ENCODE assay signal across 8 cellular contexts in the genomic region with DNA sequence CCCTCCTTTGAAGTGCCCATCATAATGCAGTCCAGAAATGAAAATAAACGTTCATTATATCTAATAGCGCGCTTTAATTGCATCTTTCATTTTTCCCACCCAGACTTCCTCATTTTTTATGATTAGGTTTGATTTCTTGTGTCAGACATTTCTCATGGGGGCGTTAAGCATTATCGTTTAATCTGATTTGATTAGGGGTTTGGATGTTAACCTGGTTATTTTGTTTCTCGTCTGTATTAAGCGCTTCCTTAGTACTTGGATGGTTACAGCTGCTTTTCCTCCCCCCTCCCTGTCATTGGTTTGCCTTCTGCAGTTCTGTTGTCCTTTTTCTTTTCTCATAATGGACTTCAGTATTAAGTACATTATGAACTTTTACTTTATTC. TPM values are rescaled to one million over a fixed set of nuclear protein-coding genes. Genes with fewer than 3 reads are reported as not detected.
A peak's percentile ranks its signal among the peaks of the same experiment; 100 is the strongest.
DNase-seq lines count a peak whose midpoint lies in the region; ATAC-seq and TF ChIP-seq lines count a peak whose summit lies in the region.

No MANE protein-coding gene starts in this region.

- H3K9me3 Mint-ChIP-seq in MCF 10A (ENCODE audit: unreplicated experiment): no peaks in the 10 kb centered on the region

- peaks cover 40% of the 10 kb centered on the region for H3K36me3 ChIP-seq in HUES6 (ENCODE audit: control insufficient read depth, insufficient read depth, low read length)
- H3K36me3 ChIP-seq in mucosa of descending colon (ENCODE audit: low read depth): no peaks in the 10 kb centered on the region

- TF ChIP-seq CTCF in AG04450 (IDR thresholded peaks at IDR 0.05; ENCODE audit: low read depth, low read length): no peak
- TF ChIP-seq CTCF in MCF 10A (IDR thresholded peaks at IDR 0.05; ENCODE audit: unreplicated experiment): no peak
- TF ChIP-seq CTCF in mucosa of descending colon (IDR thresholded peaks at IDR 0.05): no peak

- H3K27me3 ChIP-seq in AG04450 (ENCODE audit: control insufficient read depth, insufficient read depth, low read length) (no peaks in the 10 kb centered on the region), HUES6 (ENCODE audit: control insufficient read depth, insufficient read depth, low read length) (no peaks in the 10 kb centered on the region)

- peak overlapping the region; percentile 97 for H3K27ac Mint-ChIP-seq in MCF 10A (ENCODE audit: low read depth, unreplicated experiment)

- H3K4me1 Mint-ChIP-seq in MCF 10A (ENCODE audit: insufficient read depth, unreplicated experiment): peaks cover 17% of the 10 kb centered on the region

- H3K27ac ChIP-seq in AG04450 (ENCODE audit: low read depth, low read length): peak overlapping the region; percentile 89
- H3K27ac ChIP-seq in HUES6 (ENCODE audit: low read depth, low read length): peak overlapping the region; percentile 99; the same call in 1 of the 2 replicates

- CTCF ChIA-PET in AG04450 (lab: Charles Lee) (interaction anchor here (0.9 to 1.0 kb wide), 3 partner anchors 8 to 326 kb away, joined by 3 to 4 read pairs (median 3); no protein-coding TSS in a partner anchor), MCF 10A (lab: Yijun Ruan, JAX) (interaction anchor here (0.6 to 1.5 kb wide), 4 partner anchors 41 to 292 kb away, joined by 3 to 4 read pairs (median 4); no protein-coding TSS in a partner anchor)

- H3K4me3 ChIP-seq in AG04450 (ENCODE audit: low read depth, low read length): peak overlapping the region; percentile 91
- peak overlapping the region; percentile 90 for H3K4me3 ChIP-seq in HUES6 (ENCODE audit: low read depth, low read length)
- peak overlapping the region; percentile 97 for H3K4me3 ChIP-seq in mucosa of descending colon

- peaks cover 63% of the 10 kb centered on the region for H3K36me3 Mint-ChIP-seq in MCF 10A (ENCODE audit: insufficient read depth, unreplicated experiment)

- POLR2A ChIA-PET in AG04450 (lab: Yijun Ruan, JAX) (interaction anchor here (1.2 to 5.4 kb wide), 4 partner anchors 12 to 547 kb away, joined by 3 to 41 read pairs (median 7); partner anchors contain the start of genes JMJD6 and METTL23), MCF 10A (lab: Yijun Ruan, JAX) (interaction anchor here (0.7 to 9.1 kb wide), 11 partner anchors 11 to 888 kb away, joined by 3 to 150 read pairs (median 4); partner anchors contain the start of genes JMJD6, METTL23 and RHBDF2)

- intact Hi-C loops in MCF 10A (cut with micrococcal nuclease): loop anchor here (1.0 to 10.0 kb wide), 2 partner anchors 101 to 326 kb away; no protein-coding TSS in a partner anchor
- intact Hi-C loops in mucosa of descending colon (cut with DNase I, micrococcal nuclease): no loop called here

- BruUV-seq in MCF 10A (replicated peaks; lab: Mats Ljungman, UMichigan): TSS peak; percentile 38

- no peaks in the 10 kb centered on the region for H3K27me3 Mint-ChIP-seq in MCF 10A (ENCODE audit: insufficient read depth, unreplicated experiment)

- H3K9ac ChIP-seq in HUES6 (ENCODE audit: low read length): peak overlapping the region; percentile 100

- H3K9me3 ChIP-seq in AG04450 (ENCODE audit: control insufficient read depth, insufficient read depth, low read length) (no peaks in the 10 kb centered on the region; the same call in 1 of the 2 replicates), HUES6 (ENCODE audit: control insufficient read depth, insufficient read depth, low read depth, low read length) (no peaks in the 10 kb centered on the region), mucosa of descending colon (no peaks in the 10 kb centered on the region)

- ATAC-seq in mucosa of descending colon: no peak

- H3K4me1 ChIP-seq in HUES6 (ENCODE audit: control insufficient read depth, insufficient read depth, low read length) (peaks cover 16% of the 10 kb centered on the region), mucosa of descending colon (ENCODE audit: low read depth) (peaks cover 26% of the 10 kb centered on the region)

- DNase-seq in AG04450 (ENCODE audit: low read depth, low spot score) (no peak), MCF 10A (ENCODE audit: unreplicated experiment) (no peak), mucosa of descending colon (no peak), NCI-H128 (lab: John Stamatoyannopoulos, UW; ENCODE audit: unreplicated experiment) (no peak), ureter (ENCODE audit: low spot score) (no peak)
- no peak for DNase-seq in stimulated activated CD4-positive, alpha-beta T cell treated with anti-CD3 and anti-CD28 coated beads, Interleukin-15, amount 100 ng/mL, for 24 hours
- DNase-seq in stimulated activated CD4-positive, alpha-beta T cell treated with anti-CD3 and anti-CD28 coated beads, Interleukin-4, amount 100 ng/mL, for 1 hour: no peak

- peak overlapping the region; percentile 100 for H3K4me3 Mint-ChIP-seq in MCF 10A (ENCODE audit: unreplicated experiment)

RNA-seq across cellular contexts. Expression of gene MFSD11, which starts 0.5 kb away (rescaled TPM):
- 20.3 and 21.1 TPM in 2 replicates for polyA plus RNA-seq in AG04450 (2011; rRNA removed)
- polyA minus RNA-seq in AG04450 (2011; rRNA and poly(A)+ RNA removed): 20.2 and 21.9 TPM in 2 replicates
- 11.6 and 13.8 TPM in 2 replicates for total RNA-seq in MCF 10A (2022)
- total RNA-seq in mucosa of descending colon: 10 to 100 TPM; 31.2 to 38.2 (median 33.2) TPM
- 27.0 TPM for total RNA-seq in ureter

RNA-seq across cellular contexts. Expression of gene SRSF2, which starts 1.3 kb away (rescaled TPM):
- 170 and 184 TPM in 2 replicates for polyA plus RNA-seq in AG04450 (2011; rRNA removed)
- polyA minus RNA-seq in AG04450 (2011; rRNA and poly(A)+ RNA removed): 71.4 and 81.2 TPM in 2 replicates
- 161 and 168 TPM in 2 replicates for total RNA-seq in MCF 10A (2022)
- total RNA-seq in mucosa of descending colon: 100 to 1,000 TPM; 130 to 166 (median 134) TPM
- 231 TPM for total RNA-seq in ureter

RNA-seq across cellular contexts. Expression of gene METTL23, which starts 11.8 kb away (rescaled TPM):
- 46.8 and 54.4 TPM in 2 replicates for polyA plus RNA-seq in AG04450 (2011; rRNA removed)
- polyA minus RNA-seq in AG04450 (2011; rRNA and poly(A)+ RNA removed): 11.6 and 15.5 TPM in 2 replicates
- 35.1 and 37.1 TPM in 2 replicates for total RNA-seq in MCF 10A (2022)
- 10 to 100 TPM; 22.5 to 30.4 (median 28.7) TPM for total RNA-seq in mucosa of descending colon
- total RNA-seq in ureter: 28.5 TPM

RNA-seq across cellular contexts. Expression of gene JMJD6, which starts 12.1 kb away (rescaled TPM):
- polyA plus RNA-seq in AG04450 (2011; rRNA removed): 12.4 and 17.3 TPM in 2 replicates
- polyA minus RNA-seq in AG04450 (2011; rRNA and poly(A)+ RNA removed): 12.2 and 16.6 TPM in 2 replicates
- total RNA-seq in MCF 10A (2022) (29.4 and 45.8 TPM in 2 replicates), mucosa of descending colon (10 to 100 TPM; 27.0 to 56.3 (median 30.3) TPM), ureter (28.2 TPM)

RNA-seq across cellular contexts. Expression of gene MXRA7, which starts 27.7 kb away (rescaled TPM):
- polyA plus RNA-seq in AG04450 (2011; rRNA removed): 222 and 265 TPM in 2 replicates
- polyA minus RNA-seq in AG04450 (2011; rRNA and poly(A)+ RNA removed): 92.0 and 94.3 TPM in 2 replicates
- total RNA-seq in MCF 10A (2022) (33.6 and 35.1 TPM in 2 replicates), mucosa of descending colon (100 to 1,000 TPM in 1 of 3 donors, 10 to 100 TPM in 2; 11.4 to 214 (median 24.5) TPM), ureter (129 TPM)
